Comparison of ENCODE assay signal across 28 cellular contexts in genomic region chr7:94345907-94346306, GRCh38. TPM values are rescaled to one million over a fixed set of nuclear protein-coding genes. Genes with fewer than 3 reads are reported as not detected.
"Had no signal": no experiment of that assay in that cellular context is flagged by ENCODE, and none has a peak within 500 bp of the region (broad histone marks: within the 10 kb centered on the region; RNA-seq: fewer than 3 reads in every experiment).

No MANE protein-coding gene starts in this region.

- H3K4me1 Mint-ChIP-seq: activated CD4-positive, alpha-beta T cell treated with anti-CD3 and anti-CD28 coated beads, Interleukin-2, amount 10 ng/mL, durations not matched to agents 7 days and 5 days; activated naive CD8-positive, alpha-beta T cell treated with anti-CD3 and anti-CD28 coated beads, Interleukin-2, amount 50 U/mL, for 24 hours; central memory CD8-positive, alpha-beta T cell; T-cell had no signal

- H3K36me3 ChIP-seq: ascending aorta had no signal

- DNase-seq: activated CD4-positive, alpha-beta memory T cell treated with anti-CD3 and anti-CD28 coated beads for 36 hours; activated CD4-positive, alpha-beta T cell treated with anti-CD3 and anti-CD28 coated beads, Interleukin-2, amount 10 ng/mL, durations not matched to agents 7 days and 5 days; activated CD4-positive, CD25-positive, alpha-beta regulatory T cell; activated CD8-positive, alpha-beta memory T cell treated with anti-CD3 and anti-CD28 coated beads for 24 hours; activated effector memory CD4-positive, alpha-beta T cell treated with anti-CD3 and anti-CD28 coated beads, Interleukin-2, amount 50 U/mL, for 16 hours; activated naive CD4-positive, alpha-beta T cell treated with Interleukin-2 at 50 U/mL for 16 hours; activated naive CD8-positive, alpha-beta T cell treated with anti-CD3 and anti-CD28 coated beads, Interleukin-2, amount 50 U/mL, for 24 hours; activated T-cell treated with anti-CD3 and anti-CD28 coated beads, Interleukin-2, amount 50 U/mL, for 4 hours; amniotic stem cell; NCI-H146; NCI-H1930; NCI-H2171; NCI-H2227 treated with DMSO at 0.1 percent for 48 hours; NCI-H446 treated with DMSO at 0.1 percent for 48 hours; NCI-H524 treated with DMSO at 0.1 percent for 48 hours; NCI-H774; NK-92 treated with Interleukin-12 subunit alpha and Interleukin-12 subunit beta, amount 100 ng/mL, for 24 hours; PC-3; SHP77; T-cell; T-helper 2 cell; T1000 had no signal

- H3K27me3 ChIP-seq: ascending aorta had no signal

- H3K4me3 ChIP-seq: ascending aorta had no signal

- FAIRE-seq: RCC 7860, TTC549 had no signal

- H3K27me3 Mint-ChIP-seq: activated CD4-positive, alpha-beta memory T cell treated with anti-CD3 and anti-CD28 coated beads for 36 hours; activated naive CD8-positive, alpha-beta T cell treated with anti-CD3 and anti-CD28 coated beads, Interleukin-2, amount 50 U/mL, for 24 hours; brain had no signal

- H3K4me3 Mint-ChIP-seq: activated CD4-positive, alpha-beta memory T cell treated with anti-CD3 and anti-CD28 coated beads for 36 hours; activated CD4-positive, alpha-beta T cell treated with anti-CD3 and anti-CD28 coated beads, Interleukin-2, amount 10 ng/mL, durations not matched to agents 7 days and 5 days; activated naive CD8-positive, alpha-beta T cell treated with anti-CD3 and anti-CD28 coated beads, Interleukin-2, amount 50 U/mL, for 24 hours; activated T-cell treated with anti-CD3 and anti-CD28 coated beads, Interleukin-2, amount 50 U/mL, for 4 hours; brain; central memory CD8-positive, alpha-beta T cell; T-cell had no signal

- H3K9me3 Mint-ChIP-seq: activated CD4-positive, alpha-beta memory T cell treated with anti-CD3 and anti-CD28 coated beads for 36 hours; activated CD4-positive, alpha-beta T cell treated with anti-CD3 and anti-CD28 coated beads, Interleukin-2, amount 10 ng/mL, durations not matched to agents 7 days and 5 days; activated naive CD4-positive, alpha-beta T cell treated with anti-CD3 and anti-CD28 coated beads, Interleukin-2, amount 50 U/mL, for 72 hours; activated naive CD8-positive, alpha-beta T cell treated with anti-CD3 and anti-CD28 coated beads, Interleukin-2, amount 50 U/mL, for 24 hours; activated T-cell treated with anti-CD3 and anti-CD28 coated beads, Interleukin-2, amount 50 U/mL, for 4 hours; brain; central memory CD8-positive, alpha-beta T cell; T-cell had no signal

- H3K36me3 Mint-ChIP-seq: activated CD4-positive, alpha-beta memory T cell treated with anti-CD3 and anti-CD28 coated beads for 36 hours; activated naive CD4-positive, alpha-beta T cell treated with anti-CD3 and anti-CD28 coated beads, Interleukin-2, amount 50 U/mL, for 72 hours; brain; T-cell had no signal

- ATAC-seq: activated naive CD4-positive, alpha-beta T cell treated with anti-CD3 and anti-CD28 coated beads, Interleukin-2, amount 50 U/mL, for 72 hours; activated naive CD8-positive, alpha-beta T cell treated with anti-CD3 and anti-CD28 coated beads, Interleukin-2, amount 50 U/mL, for 24 hours; activated T-cell treated with anti-CD3 and anti-CD28 coated beads, Interleukin-2, amount 50 U/mL, for 4 hours; PC-3; T-cell had no signal

- H3K9me3 ChIP-seq: ascending aorta had no signal

- H3K27ac Mint-ChIP-seq: activated CD4-positive, alpha-beta memory T cell treated with anti-CD3 and anti-CD28 coated beads for 36 hours; activated CD4-positive, alpha-beta T cell treated with anti-CD3 and anti-CD28 coated beads, Interleukin-2, amount 10 ng/mL, durations not matched to agents 7 days and 5 days; activated naive CD4-positive, alpha-beta T cell treated with anti-CD3 and anti-CD28 coated beads, Interleukin-2, amount 50 U/mL, for 72 hours; activated naive CD8-positive, alpha-beta T cell treated with anti-CD3 and anti-CD28 coated beads, Interleukin-2, amount 50 U/mL, for 24 hours; T-cell had no signal

RNA-seq across cellular contexts. Expression of gene COL1A2, which starts 48.8 kb away (rescaled TPM):
- total RNA-seq: activated CD4-positive, alpha-beta memory T cell treated with anti-CD3 and anti-CD28 coated beads for 36 hours; activated naive CD4-positive, alpha-beta T cell treated with anti-CD3 and anti-CD28 coated beads, Interleukin-2, amount 50 U/mL, for 72 hours; PC-3 had no signal
